Comparison of ENCODE assay signal across 8 cellular contexts in genomic region chr11:36449566-36450390, GRCh38.
A peak's percentile ranks its signal among the peaks of the same experiment; 100 is the strongest.
DNase-seq lines count a peak whose midpoint lies in the region; ATAC-seq and TF ChIP-seq lines count a peak whose summit lies in the region.

No MANE protein-coding gene starts in this region.

- H3K9me3 ChIP-seq in stomach smooth muscle (ENCODE audit: control insufficient read depth in 2 of 2, low read length in 2 of 2): no peaks in the 10 kb centered on the region
- H3K9me3 ChIP-seq in A673 (ENCODE audit: low read depth, low read length, poor library complexity, severe bottlenecking): no peaks in the 10 kb centered on the region

- H3K4me3 ChIP-seq in stomach smooth muscle (ENCODE audit: low read length in 2 of 2): peak overlapping the region; percentile 43 to 65
- H3K4me3 ChIP-seq in A673 (ENCODE audit: low read depth, low read length, poor library complexity, severe bottlenecking): no peak overlapping the region

- H3K36me3 Mint-ChIP-seq in activated naive CD4-positive, alpha-beta T cell treated with anti-CD3 and anti-CD28 coated beads for 36 hours (ENCODE audit: low read depth): peaks cover 5% of the 10 kb centered on the region
- H3K36me3 Mint-ChIP-seq in effector memory CD8-positive, alpha-beta T cell (ENCODE audit: insufficient read depth): peaks cover 76% of the 10 kb centered on the region

- TF ChIP-seq CTCF in A673 (conservative IDR thresholded peaks at IDR 0.05; ENCODE audit: low read depth, low read length): no peak

- no peaks in the 10 kb centered on the region for H3K36me3 ChIP-seq in stomach smooth muscle (ENCODE audit: control insufficient read depth in 2 of 2, insufficient read depth in 2 of 2, low read length in 2 of 2)
- peaks cover 12% of the 10 kb centered on the region for H3K36me3 ChIP-seq in A673 (ENCODE audit: insufficient read depth, low read length, poor library complexity, severe bottlenecking)

- peaks cover 2% of the 10 kb centered on the region for H3K27me3 Mint-ChIP-seq in activated naive CD4-positive, alpha-beta T cell treated with anti-CD3 and anti-CD28 coated beads for 36 hours (ENCODE audit: low read depth)
- no peaks in the 10 kb centered on the region for H3K27me3 Mint-ChIP-seq in effector memory CD8-positive, alpha-beta T cell

- ATAC-seq in HG03571 (IDR thresholded peaks at IDR 0.05; ENCODE audit: unreplicated experiment): peak; percentile 68
- ATAC-seq in effector memory CD8-positive, alpha-beta T cell (replicated peaks): peak; percentile 23

- DNase-seq in activated naive CD4-positive, alpha-beta T cell treated with anti-CD3 and anti-CD28 coated beads for 36 hours: no peak
- no peak for DNase-seq in activated naive CD4-positive, alpha-beta T cell treated with Interleukin-2 at 50 U/mL for 16 hours
- DNase-seq in effector memory CD8-positive, alpha-beta T cell: no peak
- DNase-seq in A673 (ENCODE audit: low spot score) (no peak), mucosa of gallbladder (ENCODE audit: low spot score) (no peak)
- DNase-seq in stimulated activated CD4-positive, alpha-beta T cell treated with anti-CD3 and anti-CD28 coated beads, Interleukin-4, amount 100 ng/mL, for 1 hour: no peak

- no TSS peak for BruUV-seq in A673 (replicated peaks; lab: Mats Ljungman, UMichigan)

- no peaks in the 10 kb centered on the region for H3K9me3 Mint-ChIP-seq in activated naive CD4-positive, alpha-beta T cell treated with anti-CD3 and anti-CD28 coated beads for 36 hours
- no peaks in the 10 kb centered on the region for H3K9me3 Mint-ChIP-seq in effector memory CD8-positive, alpha-beta T cell

- peak overlapping the region; percentile 19 for H3K4me3 Mint-ChIP-seq in activated naive CD4-positive, alpha-beta T cell treated with anti-CD3 and anti-CD28 coated beads for 36 hours
- peak overlapping the region; percentile 55 to 73 for H3K4me3 Mint-ChIP-seq in effector memory CD8-positive, alpha-beta T cell

- H3K4me1 Mint-ChIP-seq in activated naive CD4-positive, alpha-beta T cell treated with anti-CD3 and anti-CD28 coated beads for 36 hours (ENCODE audit: low read depth): peaks cover 34% of the 10 kb centered on the region
- peaks cover 68 to 75% of the 10 kb centered on the region in 2 donors for H3K4me1 Mint-ChIP-seq in effector memory CD8-positive, alpha-beta T cell (ENCODE audit: low read depth in 2 of 2)

- H3K27ac Mint-ChIP-seq in activated naive CD4-positive, alpha-beta T cell treated with anti-CD3 and anti-CD28 coated beads for 36 hours: no peak overlapping the region
- peak overlapping the region; percentile 92 to 93 for H3K27ac Mint-ChIP-seq in effector memory CD8-positive, alpha-beta T cell

- POLR2A ChIA-PET in A673 (lab: Charles Lee; ENCODE audit: low non-redundant PET): no interaction called here

- intact Hi-C loops in activated naive CD4-positive, alpha-beta T cell treated with anti-CD3 and anti-CD28 coated beads for 36 hours (cut with micrococcal nuclease): no loop called here
- intact Hi-C loops in A673 (cut with micrococcal nuclease; ENCODE audit: unreplicated experiment): loop anchor here (5.0 kb wide), 1 partner anchor 47 kb away; no protein-coding TSS in a partner anchor

- H3K27ac ChIP-seq in stomach smooth muscle (ENCODE audit: low read length) (no peak overlapping the region), A673 (ENCODE audit: low read depth, low read length, poor library complexity, severe bottlenecking) (no peak overlapping the region)

- H3K27me3 ChIP-seq in stomach smooth muscle (ENCODE audit: control insufficient read depth in 1 of 2, insufficient read depth in 2 of 2, low read length in 2 of 2) (no peaks in the 10 kb centered on the region), A673 (replicated peaks; ENCODE audit: insufficient read depth, low read depth, low read length, poor library complexity) (no peaks in the 10 kb centered on the region)

- CTCF ChIA-PET in activated naive CD4-positive, alpha-beta T cell treated with anti-CD3 and anti-CD28 coated beads for 36 hours (lab: Charles Lee): interaction anchor here (0.6 to 2.0 kb wide), 5 partner anchors 30 to 1209 kb away, joined by 3 to 7 read pairs (median 3); no protein-coding TSS in a partner anchor
- CTCF ChIA-PET in A673 (lab: Charles Lee): interaction anchor here (1.2 kb wide), 1 partner anchor 157 kb away, joined by 3 read pairs; no protein-coding TSS in a partner anchor

- H3K4me1 ChIP-seq in stomach smooth muscle (ENCODE audit: control insufficient read depth, insufficient read depth, low read length): peaks cover 16% of the 10 kb centered on the region
- H3K4me1 ChIP-seq in A673 (ENCODE audit: insufficient read depth, low read length, poor library complexity, severe bottlenecking): peaks cover 9% of the 10 kb centered on the region

- no peak overlapping the region for H3K9ac ChIP-seq in stomach smooth muscle (ENCODE audit: low read length in 2 of 2)
